In genomic region chr19:17281391-17282304, GRCh38 we compare ENCODE assay signal across 9 cellular contexts. TPM values are rescaled to one million over a fixed set of nuclear protein-coding genes. Genes with fewer than 3 reads are reported as not detected.
A peak's percentile ranks its signal among the peaks of the same experiment; 100 is the strongest.
DNase-seq lines count a peak whose midpoint lies in the region; FAIRE-seq and TF ChIP-seq lines count a peak whose summit lies in the region.
"Had no signal": no experiment of that assay in that cellular context is flagged by ENCODE, and none has a peak within 500 bp of the region (broad histone marks: within the 10 kb centered on the region; RNA-seq: fewer than 3 reads in every experiment).

A gene with protein sequence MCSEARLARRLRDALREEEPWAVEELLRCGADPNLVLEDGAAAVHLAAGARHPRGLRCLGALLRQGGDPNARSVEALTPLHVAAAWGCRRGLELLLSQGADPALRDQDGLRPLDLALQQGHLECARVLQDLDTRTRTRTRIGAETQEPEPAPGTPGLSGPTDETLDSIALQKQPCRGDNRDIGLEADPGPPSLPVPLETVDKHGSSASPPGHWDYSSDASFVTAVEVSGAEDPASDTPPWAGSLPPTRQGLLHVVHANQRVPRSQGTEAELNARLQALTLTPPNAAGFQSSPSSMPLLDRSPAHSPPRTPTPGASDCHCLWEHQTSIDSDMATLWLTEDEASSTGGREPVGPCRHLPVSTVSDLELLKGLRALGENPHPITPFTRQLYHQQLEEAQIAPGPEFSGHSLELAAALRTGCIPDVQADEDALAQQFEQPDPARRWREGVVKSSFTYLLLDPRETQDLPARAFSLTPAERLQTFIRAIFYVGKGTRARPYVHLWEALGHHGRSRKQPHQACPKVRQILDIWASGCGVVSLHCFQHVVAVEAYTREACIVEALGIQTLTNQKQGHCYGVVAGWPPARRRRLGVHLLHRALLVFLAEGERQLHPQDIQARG (plus strand): TSS chr19:17281901. CDS start chr19:17281921, 20 bp downstream.

- H3K27me3 Mint-ChIP-seq in astrocyte (ENCODE audit: low read depth, unreplicated experiment): peaks cover 3% of the 10 kb centered on the region

- no peak within 1 kb of the TSS for H3K27ac Mint-ChIP-seq in astrocyte (ENCODE audit: unreplicated experiment)

- DNase-seq in BJ (ENCODE audit: low read depth): no peak
- DNase-seq in GM19239 (ENCODE audit: insufficient read length, low spot score): no peak
- DNase-seq in OCI-M1 (lab: John Stamatoyannopoulos, UW): peak; percentile 93
- DNase-seq in astrocyte (ENCODE audit: low read depth): no peak
- no peak for DNase-seq in keratinocyte (ENCODE audit: low read depth, low spot score)
- peak; percentile 78 for DNase-seq in stimulated activated CD8-positive, alpha-beta memory T cell treated with anti-CD3 and anti-CD28 coated beads, Interleukin-4, amount 100 ng/mL, for 48 hours
- DNase-seq in SJCRH30: no peak
- DNase-seq in RKO (ENCODE audit: low spot score): no peak

- no peaks in the 10 kb centered on the region for H3K79me2 ChIP-seq in astrocyte (ENCODE audit: insufficient read depth, low read length)
- H3K79me2 ChIP-seq in keratinocyte (ENCODE audit: control insufficient read depth, insufficient read depth, low read length): no peaks in the 10 kb centered on the region

- no peaks in the 10 kb centered on the region for H3K9me3 Mint-ChIP-seq in astrocyte (ENCODE audit: unreplicated experiment)

- dilution Hi-C loops in keratinocyte (cut with MboI; ENCODE audit: extremely low pct_ligation_motif_present, low sequenced_read_pairs): no loop called here

- H3K4me3 Mint-ChIP-seq in astrocyte (ENCODE audit: unreplicated experiment): peak within 1 kb of the TSS; percentile 64

- H3K36me3 ChIP-seq in BJ (ENCODE audit: control insufficient read depth, insufficient read depth, low read length) (peaks cover 5% of the 10 kb centered on the region), astrocyte (ENCODE audit: insufficient read depth, low read length) (peaks cover 2% of the 10 kb centered on the region), keratinocyte (ENCODE audit: control insufficient read depth in 2 of 2, extremely low read depth in 1 of 2, insufficient read depth in 2 of 2, low read length in 2 of 2) (peaks cover 3 to 10% of the 10 kb centered on the region in 2 experiments), SJCRH30 (peaks cover 18% of the 10 kb centered on the region)
- H3K36me3 ChIP-seq: ovary had no signal

- H3K9ac ChIP-seq in astrocyte (ENCODE audit: low read length): peak within 1 kb of the TSS; percentile 23
- H3K9ac ChIP-seq in keratinocyte (ENCODE audit: control insufficient read depth, extremely low read depth, insufficient read depth, low read length): peak within 1 kb of the TSS; percentile 28

- no peaks in the 10 kb centered on the region for H3K4me1 Mint-ChIP-seq in astrocyte (ENCODE audit: low read depth, unreplicated experiment)

- H3K4me2 ChIP-seq in astrocyte (ENCODE audit: low read length) (peak within 1 kb of the TSS; percentile 82), keratinocyte (ENCODE audit: control insufficient read depth, extremely low read depth, insufficient read depth, low read depth, low read length) (peak within 1 kb of the TSS; percentile 91)

- POLR2A ChIA-PET in BJ (lab: Charles Lee): no interaction called here

- peak within 1 kb of the TSS; percentile 34 for H3K4me3 ChIP-seq in BJ (ENCODE audit: low read depth, low read length)
- H3K4me3 ChIP-seq in astrocyte (ENCODE audit: insufficient read depth, low read depth, low read length): peak within 1 kb of the TSS; percentile 14
- peak within 1 kb of the TSS; percentile 9 to 60 (median 44) for H3K4me3 ChIP-seq in keratinocyte (ENCODE audit: control insufficient read depth in 2 of 3, extremely low read depth in 1 of 3, insufficient read depth in 2 of 3, low read depth in 1 of 3, low read length in 3 of 3)
- H3K4me3 ChIP-seq in SJCRH30: no peak within 1 kb of the TSS
- H3K4me3 ChIP-seq: ovary had no signal

- H3K4me1 ChIP-seq in astrocyte (ENCODE audit: insufficient read depth, low read length) (no peaks in the 10 kb centered on the region), keratinocyte (ENCODE audit: control insufficient read depth, extremely low read depth, insufficient read depth, low read length) (peaks cover 6% of the 10 kb centered on the region), SJCRH30 (no peaks in the 10 kb centered on the region)

- no peak within 1 kb of the TSS for H3K27ac ChIP-seq in astrocyte (ENCODE audit: low read depth, low read length)
- H3K27ac ChIP-seq in keratinocyte (ENCODE audit: control insufficient read depth, insufficient read depth, low read length): no peak within 1 kb of the TSS
- no peak within 1 kb of the TSS for H3K27ac ChIP-seq in SJCRH30

- CTCF ChIA-PET in BJ (lab: Yijun Ruan, JAX): interaction anchor here (0.6 to 4.2 kb wide), 16 partner anchors 10 to 218 kb away, joined by 3 to 25 read pairs (median 5); partner anchors contain the start of genes BABAM1, HAUS8, OCEL1 and USE1

- H3K36me3 Mint-ChIP-seq in astrocyte (ENCODE audit: low read depth, unreplicated experiment): peaks cover 8% of the 10 kb centered on the region

- H3K9me3 ChIP-seq in astrocyte (ENCODE audit: insufficient read depth, low read depth, low read length): no peaks in the 10 kb centered on the region
- H3K9me3 ChIP-seq in keratinocyte (ENCODE audit: control insufficient read depth, low read depth, low read length): no peaks in the 10 kb centered on the region
- no peaks in the 10 kb centered on the region; the same call in 1 of the 2 replicates for H3K9me3 ChIP-seq in SJCRH30 (replicated peaks)
- H3K9me3 ChIP-seq: ovary had no signal

- H3K27me3 ChIP-seq in BJ (ENCODE audit: control insufficient read depth, insufficient read depth, low read length): no peaks in the 10 kb centered on the region
- H3K27me3 ChIP-seq in astrocyte (ENCODE audit: insufficient read depth, low read length): no peaks in the 10 kb centered on the region
- H3K27me3 ChIP-seq in keratinocyte (ENCODE audit: control insufficient read depth, extremely low read depth, insufficient read depth, low read length): no peaks in the 10 kb centered on the region
- H3K27me3 ChIP-seq in SJCRH30: no peaks in the 10 kb centered on the region
- H3K27me3 ChIP-seq: ovary had no signal

- H3K9me1 ChIP-seq in keratinocyte (ENCODE audit: control insufficient read depth, extremely low read depth, insufficient read depth, low read length): no peaks in the 10 kb centered on the region

- FAIRE-seq in GM19239 (lab: Jason Lieb, UNC): peak; percentile 89
- no peak for FAIRE-seq in astrocyte (lab: Jason Lieb, UNC)
- no peak for FAIRE-seq in keratinocyte (lab: Jason Lieb, UNC)

- H2AFZ ChIP-seq in astrocyte (ENCODE audit: low read depth, low read length) (peak within 1 kb of the TSS; percentile 74), keratinocyte (ENCODE audit: control insufficient read depth, low read length) (peak within 1 kb of the TSS; percentile 78)

- H4K20me1 ChIP-seq in astrocyte (ENCODE audit: insufficient read depth, low read length) (no peaks in the 10 kb centered on the region), keratinocyte (ENCODE audit: control insufficient read depth, extremely low read depth, insufficient read depth, low read length) (no peaks in the 10 kb centered on the region)

- TF ChIP-seq CTCF in BJ (IDR thresholded peaks at IDR 0.05; ENCODE audit: insufficient read depth, low read depth, low read length) (no peak), astrocyte (IDR thresholded peaks at IDR 0.05; ENCODE audit: insufficient read depth, low read depth, low read length) (no peak), keratinocyte (optimal IDR thresholded peaks at IDR 0.05 in 1 of 3, IDR thresholded peaks at IDR 0.05 in 1 of 3, conservative IDR thresholded peaks at IDR 0.05 in 1 of 3; ENCODE audit: extremely low read depth in 1 of 3, insufficient read depth in 2 of 3, low read length in 3 of 3) (no peak)

RNA-seq across cellular contexts. Expression of the gene that starts here (rescaled TPM):
- polyA plus RNA-seq in BJ (2011; rRNA removed): 0.18 and 0.38 TPM in 2 replicates
- polyA minus RNA-seq in BJ (2011; rRNA and poly(A)+ RNA removed): 0.36 and 0.76 TPM in 2 replicates
- total RNA-seq in astrocyte: 1.0 and 1.8 TPM in 2 replicates
- 0.30 to 0.41 TPM (median 0.39 TPM) in 3 replicates for polyA plus RNA-seq in keratinocyte
- 0.14 TPM for polyA plus RNA-seq in keratinocyte (2011; ENCODE audit: low read depth)
- polyA plus RNA-seq in keratinocyte (2011; cell fraction: cytosol; rRNA removed): 0.16 TPM in 2 replicates
- 1.4 and 1.6 TPM in 2 replicates for polyA plus RNA-seq in keratinocyte (2011; cell fraction: nucleus; rRNA removed)
- 0.26 and 0.32 TPM in 2 replicates for polyA plus RNA-seq in keratinocyte (2012; ENCODE audit: low replicate concordance)
- polyA minus RNA-seq in keratinocyte: 0.16 to 0.89 TPM (median 0.67 TPM) in 3 replicates
- not detected for polyA minus RNA-seq in keratinocyte (2011; cell fraction: cytosol; rRNA and poly(A)+ RNA removed)
- 0.32 and 0.85 TPM in 2 replicates for polyA minus RNA-seq in keratinocyte (2011; cell fraction: nucleus; rRNA and poly(A)+ RNA removed)
- total RNA-seq in SJCRH30 (2014; rRNA removed; shearing (Covaris generic)): 0.49 and 0.66 TPM in 2 replicates

Comparison
In these comparisons a context has a peak if more than half of its experiments do, and no peak if none do; other contexts are left out.
1. DNase-seq: peak in OCI-M1 (single experiment) and stimulated activated CD8-positive, alpha-beta memory T cell treated with anti-CD3 and anti-CD28 coated beads, Interleukin-4, amount 100 ng/mL, for 48 hours (single experiment); none in BJ (single experiment), GM19239 (single experiment), astrocyte (single experiment), keratinocyte (single experiment), SJCRH30 (0 of 2) and RKO (single experiment).